Comparison of ENCODE assay signal across 8 cellular contexts in genomic region chr2:42809876-42810125, GRCh38. TPM values are rescaled to one million over a fixed set of nuclear protein-coding genes. Genes with fewer than 3 reads are reported as not detected.
A peak's percentile ranks its signal among the peaks of the same experiment; 100 is the strongest.
DNase-seq lines count a peak whose midpoint lies in the region; ATAC-seq lines count a peak whose summit lies in the region.

No MANE protein-coding gene starts in this region.

- no peaks in the 10 kb centered on the region for H3K9me3 ChIP-seq in CD4-positive, alpha-beta memory T cell (ENCODE audit: control insufficient read depth in 1 of 2, low read length in 2 of 2)
- H3K9me3 ChIP-seq in mucosa of stomach (ENCODE audit: control insufficient read depth, low read length): no peaks in the 10 kb centered on the region

- H3K36me3 ChIP-seq in CD4-positive, alpha-beta memory T cell (ENCODE audit: insufficient read depth, low read length): no peaks in the 10 kb centered on the region
- H3K36me3 ChIP-seq in mucosa of stomach (ENCODE audit: control insufficient read depth, insufficient read depth, low read length): no peaks in the 10 kb centered on the region
- H3K36me3 ChIP-seq in urinary bladder (ENCODE audit: insufficient read depth): no peaks in the 10 kb centered on the region

- peaks cover 9 to 33% (median 17%) of the 10 kb centered on the region in 4 donors for H3K4me1 Mint-ChIP-seq in CD4-positive, alpha-beta memory T cell

- CTCF ChIA-PET in CD4-positive, alpha-beta memory T cell (lab: Charles Lee; ENCODE audit: partially characterized antibody): interaction anchor here (1.0 to 2.7 kb wide), 7 partner anchors 9 to 963 kb away, joined by 3 to 13 read pairs (median 4); no protein-coding TSS in a partner anchor

- peak overlapping the region; percentile 88 for H3K9ac ChIP-seq in mucosa of stomach (ENCODE audit: low read length)

- no peaks in the 10 kb centered on the region for H3K27me3 ChIP-seq in CD4-positive, alpha-beta memory T cell (ENCODE audit: insufficient read depth, low read length)
- no peaks in the 10 kb centered on the region for H3K27me3 ChIP-seq in mucosa of stomach (ENCODE audit: control insufficient read depth, insufficient read depth, low read length)

- ATAC-seq in GM18907 (IDR thresholded peaks at IDR 0.05; ENCODE audit: unreplicated experiment): peak; percentile 61

- peak overlapping the region; percentile 81 for H3K27ac ChIP-seq in CD4-positive, alpha-beta memory T cell (ENCODE audit: low read depth, low read length)
- H3K27ac ChIP-seq in epithelial cell of prostate (peak overlapping the region; percentile 92), urinary bladder (ENCODE audit: low read depth) (peak overlapping the region; percentile 100)

- H3K4me3 ChIP-seq in CD4-positive, alpha-beta memory T cell (ENCODE audit: low read length in 2 of 2): peak overlapping the region in 1 of 2 donors; percentile 90
- H3K4me3 ChIP-seq in mucosa of stomach (ENCODE audit: low read length) (no peak overlapping the region), urinary bladder (ENCODE audit: low read depth, low read length) (peak overlapping the region; percentile 53)

- intact Hi-C loops in CD4-positive, alpha-beta memory T cell (cut with micrococcal nuclease): loop anchor here (1.0 to 5.0 kb wide), 6 partner anchors 17 to 970 kb away; partner anchors contain the start of genes COX7A2L, HAAO, THADA and ZFP36L2

- WGBS in urinary bladder: under 1% methylated on average over 31 of the region's 31 CpGs

- peak overlapping the region; percentile 76 to 87 (median 82) for H3K4me3 Mint-ChIP-seq in CD4-positive, alpha-beta memory T cell

- peaks cover 0 to 6% of the 10 kb centered on the region in 2 donors for H3K27me3 Mint-ChIP-seq in CD4-positive, alpha-beta memory T cell

- peaks cover 9% of the 10 kb centered on the region for H3K4me1 ChIP-seq in CD4-positive, alpha-beta memory T cell (ENCODE audit: insufficient read depth, low read length)
- H3K4me1 ChIP-seq in mucosa of stomach (ENCODE audit: control insufficient read depth, insufficient read depth, low read length) (peaks cover 14% of the 10 kb centered on the region), urinary bladder (ENCODE audit: insufficient read depth) (no peaks in the 10 kb centered on the region)

- H3K27ac Mint-ChIP-seq in CD4-positive, alpha-beta memory T cell: peak overlapping the region in 6 of 7 donors; percentile 91 to 98 (median 96)

- peaks cover 0 to 5% (median 0%) of the 10 kb centered on the region in 8 donors for H3K9me3 Mint-ChIP-seq in CD4-positive, alpha-beta memory T cell

- peaks cover 0 to 8% of the 10 kb centered on the region in 2 donors for H3K36me3 Mint-ChIP-seq in CD4-positive, alpha-beta memory T cell

- POLR2A ChIA-PET in CD4-positive, alpha-beta memory T cell (lab: Charles Lee; ENCODE audit: partially characterized antibody): interaction anchor here (0.7 to 3.3 kb wide), 27 partner anchors 9 to 1552 kb away, joined by 3 to 53 read pairs (median 6); partner anchors contain the start of genes CAMKMT, COX7A2L, DYNC2LI1 and HAAO

- DNase-seq in CD4-positive, alpha-beta memory T cell: peak in 1 of 5 donors; percentile 76
- DNase-seq in HUDEP-2 (lab: John Stamatoyannopoulos, UW; ENCODE audit: unreplicated experiment in 76 of 76) (peak in 71 of 76 experiments; percentile 31 to 93 (median 81)), T1000 (lab: John Stamatoyannopoulos, UW) (peak; percentile 88), epithelial cell of prostate (ENCODE audit: low read depth, low spot score) (no peak), activated gamma-delta T cell treated with Interleukin-2 at 50 U/mL for 16 hours (no peak)

RNA-seq across cellular contexts. Expression of gene HAAO, which starts 17.4 kb away (rescaled TPM):
- under 1 TPM in 1 of 2 experiments, not detected in 1; 0.44 TPM for total RNA-seq in CD4-positive, alpha-beta memory T cell
- polyA plus RNA-seq in CD4-positive, alpha-beta memory T cell: under 1 TPM in 1 of 2 donors, not detected in 1; 0.21 TPM
- 10.6 TPM for total RNA-seq in urinary bladder
- polyA plus RNA-seq in urinary bladder: 31.5 TPM

RNA-seq across cellular contexts. Expression of gene OXER1, which starts 45.9 kb away (rescaled TPM):
- total RNA-seq in CD4-positive, alpha-beta memory T cell: not detected
- polyA plus RNA-seq in CD4-positive, alpha-beta memory T cell: not detected
- 1.5 TPM for total RNA-seq in urinary bladder
- polyA plus RNA-seq in urinary bladder: 5.6 TPM

Comparison
In these comparisons a context has a peak if more than half of its experiments do, and no peak if none do; other contexts are left out.
1. DNase-seq: peak in HUDEP-2 (71 of 76) and T1000 (single experiment); none in epithelial cell of prostate (single experiment) and activated gamma-delta T cell treated with Interleukin-2 at 50 U/mL for 16 hours (single experiment).
2. Peak in every context shown above with its lines, with median percentiles within 50 percentile points of each other: H3K27ac ChIP-seq.